In genomic region chr10:77290528-77291155, GRCh38 we compare ENCODE assay signal across 10 cellular contexts.
DNase-seq lines count a peak whose midpoint lies in the region; TF ChIP-seq lines count a peak whose summit lies in the region.
"Had no signal": no experiment of that assay in that cellular context is flagged by ENCODE, and none has a peak within 500 bp of the region (broad histone marks: within the 10 kb centered on the region; RNA-seq: fewer than 3 reads in every experiment).

No MANE protein-coding gene starts in this region.

- peak; percentile 74 for DNase-seq in GM04504 (ENCODE audit: low read depth)
- DNase-seq in RWPE1 (ENCODE audit: low spot score): peak; percentile 41
- DNase-seq in fibroblast of pulmonary artery (ENCODE audit: low read depth): peak; percentile 68
- no peak for DNase-seq in smooth muscle cell (lab: John Stamatoyannopoulos, UW; ENCODE audit: unreplicated experiment)
- DNase-seq in erythroblast (lab: John Stamatoyannopoulos, UW): no peak
- DNase-seq in SIG-M5 treated with dmso at 0.1 percent for 504 hours (lab: John Stamatoyannopoulos, UW; ENCODE audit: unreplicated experiment): no peak
- no peak for DNase-seq in NCI-H774 (lab: John Stamatoyannopoulos, UW)
- DNase-seq in GM20000 (ENCODE audit: low spot score): no peak
- DNase-seq: NCI-H146 had no signal

- H3K4me2 ChIP-seq in smooth muscle cell: peak overlapping the region; percentile 80

- no peaks in the 10 kb centered on the region for H3K36me3 ChIP-seq in smooth muscle cell (ENCODE audit: low read depth)
- H3K36me3 ChIP-seq: neutrophil had no signal

- H3K4me1 ChIP-seq in smooth muscle cell (ENCODE audit: low read depth): peaks cover 54% of the 10 kb centered on the region

- peaks cover 59% of the 10 kb centered on the region for H3F3A ChIP-seq in smooth muscle cell (ENCODE audit: low read depth)

- H3K27ac ChIP-seq in RWPE1 (no peak overlapping the region; the same call in 1 of the 2 replicates), smooth muscle cell (ENCODE audit: low read depth) (peak overlapping the region; percentile 93)
- H3K27ac ChIP-seq: neutrophil had no signal

- H3K9me3 ChIP-seq in smooth muscle cell (replicated peaks; ENCODE audit: low read depth): no peaks in the 10 kb centered on the region
- H3K9me3 ChIP-seq: neutrophil had no signal

- TF ChIP-seq CTCF in RWPE1 (conservative IDR thresholded peaks at IDR 0.05; ENCODE audit: low read depth) (no peak), fibroblast of pulmonary artery (IDR thresholded peaks at IDR 0.05; ENCODE audit: low read length, missing control alignments) (no peak), smooth muscle cell (IDR thresholded peaks at IDR 0.05; ENCODE audit: borderline replicate concordance, insufficient read depth, poor library complexity, severe bottlenecking) (no peak), GM20000 (IDR thresholded peaks at IDR 0.05; ENCODE audit: extremely low read depth, missing control alignments) (no peak)

- H3K79me2 ChIP-seq in smooth muscle cell (ENCODE audit: low read depth): no peaks in the 10 kb centered on the region

- H3K9ac ChIP-seq in smooth muscle cell (ENCODE audit: low read depth): peak overlapping the region; percentile 85

- POLR2A ChIA-PET in RWPE1 (lab: Yijun Ruan, JAX; ENCODE audit: low non-redundant PET): no interaction called here

- no peak overlapping the region for H2AFZ ChIP-seq in smooth muscle cell (ENCODE audit: low read depth)

- under 1% methylated on average over 6 of the region's 6 CpGs for WGBS in smooth muscle cell (ENCODE audit: low lambda C conversion rate)

- H4K20me1 ChIP-seq in smooth muscle cell (ENCODE audit: low read depth): no peaks in the 10 kb centered on the region

- H3K4me3 ChIP-seq in fibroblast of pulmonary artery (replicated peaks; ENCODE audit: low read depth, low read length) (no peak overlapping the region), smooth muscle cell (peak overlapping the region; percentile 0)

- no peaks in the 10 kb centered on the region for H3K27me3 ChIP-seq in smooth muscle cell (ENCODE audit: low read depth)

- CTCF ChIA-PET in RWPE1 (lab: Yijun Ruan, JAX): interaction anchor here (0.7 kb wide), 1 partner anchor 54 kb away, joined by 4 read pairs; no protein-coding TSS in a partner anchor

- TF ChIP-seq POLR2A in erythroblast (IDR thresholded peaks at IDR 0.05; ENCODE audit: low read length): no peak

Comparison
In these comparisons a context has a peak if more than half of its experiments do, and no peak if none do; other contexts are left out.
1. DNase-seq: peak in GM04504 (single experiment), RWPE1 (single experiment) and fibroblast of pulmonary artery (single experiment); none in smooth muscle cell (single experiment), erythroblast (0 of 2), SIG-M5 treated with dmso at 0.1 percent for 504 hours (single experiment), NCI-H774 (single experiment) and GM20000 (single experiment).